In genomic region chr6:25447570-25447929, GRCh38 we compare ENCODE assay signal across 1 cellular context.
TF ChIP-seq lines count a peak whose summit lies in the region.

No MANE protein-coding gene starts in this region.

TF ChIP-seq in GM23338, 12 proteins besides CTCF, POLR2A, EP300 and RAD21 (continued from another document):
- TF ChIP-seq ZNF331 (CRISPR knock-in tag; IDR thresholded peaks at IDR 0.05; ENCODE audit: low read depth): no peak
- TF ChIP-seq, protein P1, sequence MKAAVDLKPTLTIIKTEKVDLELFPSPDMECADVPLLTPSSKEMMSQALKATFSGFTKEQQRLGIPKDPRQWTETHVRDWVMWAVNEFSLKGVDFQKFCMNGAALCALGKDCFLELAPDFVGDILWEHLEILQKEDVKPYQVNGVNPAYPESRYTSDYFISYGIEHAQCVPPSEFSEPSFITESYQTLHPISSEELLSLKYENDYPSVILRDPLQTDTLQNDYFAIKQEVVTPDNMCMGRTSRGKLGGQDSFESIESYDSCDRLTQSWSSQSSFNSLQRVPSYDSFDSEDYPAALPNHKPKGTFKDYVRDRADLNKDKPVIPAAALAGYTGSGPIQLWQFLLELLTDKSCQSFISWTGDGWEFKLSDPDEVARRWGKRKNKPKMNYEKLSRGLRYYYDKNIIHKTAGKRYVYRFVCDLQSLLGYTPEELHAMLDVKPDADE (IDR thresholded peaks at IDR 0.05): no peak
- TF ChIP-seq EZH2phosphoT487 (IDR thresholded peaks at IDR 0.05; ENCODE audit: unreplicated experiment): no peak
- no peak for TF ChIP-seq EZH2 (IDR thresholded peaks at IDR 0.05; ENCODE audit: low read depth, unreplicated experiment)
- TF ChIP-seq, protein P2, sequence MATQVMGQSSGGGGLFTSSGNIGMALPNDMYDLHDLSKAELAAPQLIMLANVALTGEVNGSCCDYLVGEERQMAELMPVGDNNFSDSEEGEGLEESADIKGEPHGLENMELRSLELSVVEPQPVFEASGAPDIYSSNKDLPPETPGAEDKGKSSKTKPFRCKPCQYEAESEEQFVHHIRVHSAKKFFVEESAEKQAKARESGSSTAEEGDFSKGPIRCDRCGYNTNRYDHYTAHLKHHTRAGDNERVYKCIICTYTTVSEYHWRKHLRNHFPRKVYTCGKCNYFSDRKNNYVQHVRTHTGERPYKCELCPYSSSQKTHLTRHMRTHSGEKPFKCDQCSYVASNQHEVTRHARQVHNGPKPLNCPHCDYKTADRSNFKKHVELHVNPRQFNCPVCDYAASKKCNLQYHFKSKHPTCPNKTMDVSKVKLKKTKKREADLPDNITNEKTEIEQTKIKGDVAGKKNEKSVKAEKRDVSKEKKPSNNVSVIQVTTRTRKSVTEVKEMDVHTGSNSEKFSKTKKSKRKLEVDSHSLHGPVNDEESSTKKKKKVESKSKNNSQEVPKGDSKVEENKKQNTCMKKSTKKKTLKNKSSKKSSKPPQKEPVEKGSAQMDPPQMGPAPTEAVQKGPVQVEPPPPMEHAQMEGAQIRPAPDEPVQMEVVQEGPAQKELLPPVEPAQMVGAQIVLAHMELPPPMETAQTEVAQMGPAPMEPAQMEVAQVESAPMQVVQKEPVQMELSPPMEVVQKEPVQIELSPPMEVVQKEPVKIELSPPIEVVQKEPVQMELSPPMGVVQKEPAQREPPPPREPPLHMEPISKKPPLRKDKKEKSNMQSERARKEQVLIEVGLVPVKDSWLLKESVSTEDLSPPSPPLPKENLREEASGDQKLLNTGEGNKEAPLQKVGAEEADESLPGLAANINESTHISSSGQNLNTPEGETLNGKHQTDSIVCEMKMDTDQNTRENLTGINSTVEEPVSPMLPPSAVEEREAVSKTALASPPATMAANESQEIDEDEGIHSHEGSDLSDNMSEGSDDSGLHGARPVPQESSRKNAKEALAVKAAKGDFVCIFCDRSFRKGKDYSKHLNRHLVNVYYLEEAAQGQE (IDR thresholded peaks at IDR 0.05; ENCODE audit: unreplicated experiment): no peak
- TF ChIP-seq CREB1 (CRISPR knock-in tag; IDR thresholded peaks at IDR 0.05; ENCODE audit: low read depth): no peak
- TF ChIP-seq NANOG (IDR thresholded peaks at IDR 0.05; ENCODE audit: borderline replicate concordance): no peak
